1 cellular context compared by ENCODE assay signal in genomic region chr22:50700387-50701075, GRCh38.
TF ChIP-seq lines count a peak whose summit lies in the region.

No MANE protein-coding gene starts in this region.

TF ChIP-seq in GM12878, 131 proteins besides CTCF, POLR2A, EP300 and RAD21:
- TF ChIP-seq BHLHE40 (IDR thresholded peaks at IDR 0.05; ENCODE audit: borderline replicate concordance in 1 of 2, low read depth in 2 of 2, low read length in 1 of 2): no peak
- no peak for TF ChIP-seq NFIC (IDR thresholded peaks at IDR 0.05; ENCODE audit: low read depth, low read length)
- no peak for TF ChIP-seq ZNF687 (IDR thresholded peaks at IDR 0.05)
- TF ChIP-seq PAX8 (IDR thresholded peaks at IDR 0.05): no peak
- TF ChIP-seq FOXM1 (IDR thresholded peaks at IDR 0.05; ENCODE audit: low read depth, low read length): no peak
- TF ChIP-seq RAD51 (IDR thresholded peaks at IDR 0.05): peak; percentile 25; the same call in 1 of the 2 replicates
TF ChIP-seq in GM12878: peak in this region for 1.
